ENCODE assay signal across 27 cellular contexts in the genomic region with DNA sequence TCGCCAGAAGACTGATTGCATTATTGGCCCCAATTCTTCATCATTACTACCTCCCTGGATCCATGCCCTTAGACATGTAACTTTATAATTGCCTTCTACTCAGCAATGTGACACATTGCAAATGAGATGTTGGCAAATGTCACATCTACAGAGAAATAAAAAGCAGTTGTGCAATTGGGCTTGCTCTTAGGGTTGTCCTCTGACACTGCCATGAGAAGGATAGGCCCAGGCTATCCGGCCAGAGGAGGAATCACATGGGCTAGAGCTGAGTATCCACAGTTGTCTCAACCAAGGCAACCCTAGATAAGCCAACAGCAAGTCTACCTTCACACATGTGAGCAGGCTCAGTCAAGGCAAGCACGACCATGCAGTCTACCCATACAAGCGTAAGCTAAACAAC.
"Had no signal": no experiment of that assay in that cellular context is flagged by ENCODE, and none has a peak within 500 bp of the region (broad histone marks: within the 10 kb centered on the region; RNA-seq: fewer than 3 reads in every experiment).

No MANE protein-coding gene starts in this region.

- H3K4me3 Mint-ChIP-seq: mesothelial cell of epicardium; naive B cell; natural killer cell; nephron progenitor cell; neural progenitor cell; stimulated activated effector memory CD8-positive, alpha-beta T cell treated with anti-CD3 and anti-CD28 coated beads, Interleukin-12 subunit alpha, Interleukin-12 subunit beta, amount 100 ng/mL, for 72 hours; stimulated activated naive CD8-positive, alpha-beta T cell treated with anti-CD3 and anti-CD28 coated beads, Interleukin-15, Interleukin-2, amounts not matched to agents 100 ng/mL and 50 ng/mL, for 24 hours had no signal

- H3K27ac Mint-ChIP-seq: mesothelial cell of epicardium; naive B cell; natural killer cell; nephron progenitor cell; neural progenitor cell; stimulated activated naive CD8-positive, alpha-beta T cell treated with anti-CD3 and anti-CD28 coated beads, Interleukin-15, Interleukin-2, amounts not matched to agents 100 ng/mL and 50 ng/mL, for 24 hours had no signal

- H3K9ac ChIP-seq: neural progenitor cell, parathyroid adenoma had no signal

- DNase-seq: hippocampal formation; kidney glomerular epithelial cell; left colon; left lung; mesendoderm; naive B cell; natural killer cell; nephron progenitor cell; occipital lobe; psoas muscle; right lobe of liver; small intestine; spleen; stimulated activated CD4-positive, alpha-beta T cell treated with anti-CD3 and anti-CD28 coated beads, Interleukin-4, amount 100 ng/mL, for 24 hours; stimulated activated naive CD4-positive, alpha-beta T cell; tibial artery; trophoblast cell; upper lobe of right lung had no signal

- H2AFZ ChIP-seq: neural progenitor cell, parathyroid adenoma had no signal

- H3K4me1 ChIP-seq: left lung, parathyroid adenoma, psoas muscle, right lobe of liver, spleen, tibial artery had no signal

- H3K27me3 Mint-ChIP-seq: naive B cell; stimulated activated naive CD8-positive, alpha-beta T cell treated with anti-CD3 and anti-CD28 coated beads, Interleukin-15, Interleukin-2, amounts not matched to agents 100 ng/mL and 50 ng/mL, for 24 hours had no signal

- H3K27ac ChIP-seq: left lung, neural progenitor cell, neutrophil, parathyroid adenoma, psoas muscle, right lobe of liver, spleen, suprapubic skin, thoracic aorta, tibial artery, upper lobe of right lung had no signal

- H3K4me3 ChIP-seq: left lung, lung, neural progenitor cell, psoas muscle, right lobe of liver, spleen, suprapubic skin, thoracic aorta, tibial artery, upper lobe of right lung had no signal

- H3K4me1 Mint-ChIP-seq: naive B cell; stimulated activated effector memory CD8-positive, alpha-beta T cell treated with anti-CD3 and anti-CD28 coated beads, Interleukin-12 subunit alpha, Interleukin-12 subunit beta, amount 100 ng/mL, for 72 hours had no signal

- H3K4me2 ChIP-seq: neural progenitor cell had no signal

- ATAC-seq: left colon; left lung; natural killer cell; psoas muscle; right lobe of liver; stimulated activated effector memory CD8-positive, alpha-beta T cell treated with anti-CD3 and anti-CD28 coated beads, Interleukin-12 subunit alpha, Interleukin-12 subunit beta, amount 100 ng/mL, for 72 hours; upper lobe of right lung had no signal

- H3K36me3 ChIP-seq: left lung, neural progenitor cell, neutrophil, right lobe of liver, spleen, suprapubic skin, thoracic aorta, tibial artery, upper lobe of right lung had no signal

- H3K36me3 Mint-ChIP-seq: mesothelial cell of epicardium; naive B cell; natural killer cell; neural progenitor cell; stimulated activated effector memory CD8-positive, alpha-beta T cell treated with anti-CD3 and anti-CD28 coated beads, Interleukin-12 subunit alpha, Interleukin-12 subunit beta, amount 100 ng/mL, for 72 hours had no signal

- H3K9me3 ChIP-seq: left lung, neutrophil, psoas muscle, right lobe of liver, spleen, suprapubic skin, thoracic aorta, tibial artery, upper lobe of right lung had no signal

- H3K9me3 Mint-ChIP-seq: natural killer cell; nephron progenitor cell; neural progenitor cell; stimulated activated effector memory CD8-positive, alpha-beta T cell treated with anti-CD3 and anti-CD28 coated beads, Interleukin-12 subunit alpha, Interleukin-12 subunit beta, amount 100 ng/mL, for 72 hours; stimulated activated naive CD8-positive, alpha-beta T cell treated with anti-CD3 and anti-CD28 coated beads, Interleukin-15, Interleukin-2, amounts not matched to agents 100 ng/mL and 50 ng/mL, for 24 hours had no signal

- H3K27me3 ChIP-seq: left lung, neural progenitor cell, neutrophil, right lobe of liver, spleen, suprapubic skin, tibial artery, upper lobe of right lung had no signal
